21 cellular contexts compared by ENCODE assay signal in genomic region chr12:19444097-19444496, GRCh38. TPM values are rescaled to one million over a fixed set of nuclear protein-coding genes. Genes with fewer than 3 reads are reported as not detected.
DNase-seq lines count a peak whose midpoint lies in the region; ATAC-seq, FAIRE-seq and TF ChIP-seq lines count a peak whose summit lies in the region.
"Had no signal": no experiment of that assay in that cellular context is flagged by ENCODE, and none has a peak within 500 bp of the region (broad histone marks: within the 10 kb centered on the region; RNA-seq: fewer than 3 reads in every experiment).

No MANE protein-coding gene starts in this region.

- H3K36me3 ChIP-seq in keratinocyte (ENCODE audit: control insufficient read depth in 2 of 2, extremely low read depth in 1 of 2, insufficient read depth in 2 of 2, low read length in 2 of 2) (peaks cover 0 to 3% of the 10 kb centered on the region in 2 experiments), adrenal gland (replicated peaks in 1 of 2) (peaks cover 0 to 6% of the 10 kb centered on the region in 2 donors)
- H3K36me3 ChIP-seq: uterus had no signal

- H3K4me1 Mint-ChIP-seq in stimulated activated naive CD8-positive, alpha-beta T cell treated with anti-CD3 and anti-CD28 coated beads, Interleukin-15, Interleukin-2, amounts not matched to agents 100 ng/mL and 50 ng/mL, for 24 hours (ENCODE audit: low read depth) = peaks cover 77% of the 10 kb centered on the region
- H3K4me1 Mint-ChIP-seq in activated naive CD8-positive, alpha-beta T cell treated with anti-CD3 and anti-CD28 coated beads, Interleukin-2, amount 50 U/mL, for 24 hours = peaks cover 76% of the 10 kb centered on the region

- DNase-seq in stimulated activated naive CD8-positive, alpha-beta T cell treated with anti-CD3 and anti-CD28 coated beads, Interleukin-15, Interleukin-2, amounts not matched to agents 100 U/mL and 50 U/mL, for 24 hours = no peak
- no peak for DNase-seq in activated naive CD8-positive, alpha-beta T cell treated with anti-CD3 and anti-CD28 coated beads, Interleukin-2, amount 50 U/mL, for 24 hours
- DNase-seq in keratinocyte (ENCODE audit: low read depth, low spot score) (no peak), NCI-H1694 (lab: John Stamatoyannopoulos, UW) (no peak), Kasumi-1 (lab: John Stamatoyannopoulos, UW) (no peak), adrenal gland (no peak)
- DNase-seq: activated CD4-positive, alpha-beta T cell treated with anti-CD3 and anti-CD28 coated beads, Interleukin-2, amount 10 ng/mL, durations not matched to agents 7 days and 5 days; cerebellar nuclear complex; DMS153; GM23248; hippocampal formation; lower lobe of right lung; NCI-H345; occipital lobe; PC-3; uterus had no signal

- peak overlapping the region; percentile 79 for H3K4me2 ChIP-seq in keratinocyte (ENCODE audit: control insufficient read depth, extremely low read depth, insufficient read depth, low read depth, low read length)

- dilution Hi-C loops in keratinocyte (cut with MboI; ENCODE audit: extremely low pct_ligation_motif_present, low sequenced_read_pairs) = no loop called here

- no peak overlapping the region for H3K9ac ChIP-seq in keratinocyte (ENCODE audit: control insufficient read depth, extremely low read depth, insufficient read depth, low read length)
- H3K9ac ChIP-seq: GM23248 had no signal

- peaks cover 4% of the 10 kb centered on the region for H4K20me1 ChIP-seq in keratinocyte (ENCODE audit: control insufficient read depth, extremely low read depth, insufficient read depth, low read length)

- 53 to 54% (median 54%) methylated on average over 3 of the region's 3 CpGs for WGBS in adrenal gland, 4 donors

- ATAC-seq in stimulated activated naive CD8-positive, alpha-beta T cell treated with anti-CD3 and anti-CD28 coated beads, Interleukin-15, Interleukin-2, amounts not matched to agents 100 U/mL and 50 U/mL, for 24 hours = no peak
- no peak for ATAC-seq in activated naive CD8-positive, alpha-beta T cell treated with anti-CD3 and anti-CD28 coated beads, Interleukin-2, amount 50 U/mL, for 24 hours
- no peak for ATAC-seq in HG02852 (IDR thresholded peaks at IDR 0.05; ENCODE audit: unreplicated experiment)
- ATAC-seq: lower lobe of right lung, PC-3 had no signal

- H3K27ac ChIP-seq in keratinocyte (ENCODE audit: control insufficient read depth, insufficient read depth, low read length) (peak overlapping the region; percentile 61), adrenal gland (no peak overlapping the region)
- H3K27ac ChIP-seq: GM23248, HL-60, lower lobe of right lung, uterus had no signal

- H3K36me3 Mint-ChIP-seq in stimulated activated naive CD8-positive, alpha-beta T cell treated with anti-CD3 and anti-CD28 coated beads, Interleukin-15, Interleukin-2, amounts not matched to agents 100 ng/mL and 50 ng/mL, for 24 hours (ENCODE audit: low read depth) = peaks cover 39% of the 10 kb centered on the region
- H3K36me3 Mint-ChIP-seq in activated naive CD8-positive, alpha-beta T cell treated with anti-CD3 and anti-CD28 coated beads, Interleukin-2, amount 50 U/mL, for 24 hours (ENCODE audit: low read depth) = peaks cover 50% of the 10 kb centered on the region

- no peaks in the 10 kb centered on the region for H3K9me3 Mint-ChIP-seq in stimulated activated naive CD8-positive, alpha-beta T cell treated with anti-CD3 and anti-CD28 coated beads, Interleukin-15, Interleukin-2, amounts not matched to agents 100 ng/mL and 50 ng/mL, for 24 hours
- H3K9me3 Mint-ChIP-seq in activated naive CD8-positive, alpha-beta T cell treated with anti-CD3 and anti-CD28 coated beads, Interleukin-2, amount 50 U/mL, for 24 hours = no peaks in the 10 kb centered on the region

- H3K79me2 ChIP-seq in keratinocyte (ENCODE audit: control insufficient read depth, insufficient read depth, low read length) = peaks cover 91% of the 10 kb centered on the region

- H3K4me3 Mint-ChIP-seq in stimulated activated naive CD8-positive, alpha-beta T cell treated with anti-CD3 and anti-CD28 coated beads, Interleukin-15, Interleukin-2, amounts not matched to agents 100 ng/mL and 50 ng/mL, for 24 hours = peak overlapping the region; percentile 50
- H3K4me3 Mint-ChIP-seq in activated naive CD8-positive, alpha-beta T cell treated with anti-CD3 and anti-CD28 coated beads, Interleukin-2, amount 50 U/mL, for 24 hours = peak overlapping the region; percentile 53
- H3K4me3 Mint-ChIP-seq: activated CD4-positive, alpha-beta T cell treated with anti-CD3 and anti-CD28 coated beads, Interleukin-2, amount 10 ng/mL, durations not matched to agents 7 days and 5 days; T-helper 1 cell treated with Interleukin-12 subunit alpha and Interleukin-12 subunit beta and Interleukin-4 antibody, amounts not matched to agents 30 μg/mL and 1 μg/mL, for 36 hours had no signal

- TF ChIP-seq POLR2A in adrenal gland (IDR thresholded peaks at IDR 0.05) = no peak

- H2AFZ ChIP-seq in keratinocyte (ENCODE audit: control insufficient read depth, low read length) = no peak overlapping the region
- H2AFZ ChIP-seq: GM23248 had no signal

- no peaks in the 10 kb centered on the region for H3K9me3 ChIP-seq in keratinocyte (ENCODE audit: control insufficient read depth, low read depth, low read length)
- no peaks in the 10 kb centered on the region for H3K9me3 ChIP-seq in adrenal gland (replicated peaks in 1 of 3)
- H3K9me3 ChIP-seq: lower lobe of right lung, uterus had no signal

- no peaks in the 10 kb centered on the region for H3K27me3 Mint-ChIP-seq in stimulated activated naive CD8-positive, alpha-beta T cell treated with anti-CD3 and anti-CD28 coated beads, Interleukin-15, Interleukin-2, amounts not matched to agents 100 ng/mL and 50 ng/mL, for 24 hours
- H3K27me3 Mint-ChIP-seq in activated naive CD8-positive, alpha-beta T cell treated with anti-CD3 and anti-CD28 coated beads, Interleukin-2, amount 50 U/mL, for 24 hours = no peaks in the 10 kb centered on the region
- H3K27me3 Mint-ChIP-seq: activated CD4-positive, alpha-beta T cell treated with anti-CD3 and anti-CD28 coated beads, Interleukin-2, amount 10 ng/mL, durations not matched to agents 7 days and 5 days had no signal

- FAIRE-seq in keratinocyte (lab: Jason Lieb, UNC) = no peak
- FAIRE-seq: GM19239 had no signal

- intact Hi-C loops in adrenal gland (cut with DNase I) = no loop called here

- H3K4me1 ChIP-seq in keratinocyte (ENCODE audit: control insufficient read depth, extremely low read depth, insufficient read depth, low read length) = peaks cover 17% of the 10 kb centered on the region
- H3K4me1 ChIP-seq in adrenal gland (replicated peaks in 1 of 2) = peaks cover 18 to 51% of the 10 kb centered on the region in 2 donors
- H3K4me1 ChIP-seq: uterus had no signal

- H3K27me3 ChIP-seq in keratinocyte (ENCODE audit: control insufficient read depth, extremely low read depth, insufficient read depth, low read length) (no peaks in the 10 kb centered on the region), adrenal gland (no peaks in the 10 kb centered on the region)
- H3K27me3 ChIP-seq: uterus had no signal

- TF ChIP-seq CTCF in keratinocyte (optimal IDR thresholded peaks at IDR 0.05 in 1 of 3, IDR thresholded peaks at IDR 0.05 in 1 of 3, conservative IDR thresholded peaks at IDR 0.05 in 1 of 3; ENCODE audit: extremely low read depth in 1 of 3, insufficient read depth in 2 of 3, low read length in 3 of 3) (no peak), adrenal gland (IDR thresholded peaks at IDR 0.05) (no peak)

- peak overlapping the region; percentile 71 for H3K27ac Mint-ChIP-seq in stimulated activated naive CD8-positive, alpha-beta T cell treated with anti-CD3 and anti-CD28 coated beads, Interleukin-15, Interleukin-2, amounts not matched to agents 100 ng/mL and 50 ng/mL, for 24 hours
- peak overlapping the region; percentile 70 for H3K27ac Mint-ChIP-seq in activated naive CD8-positive, alpha-beta T cell treated with anti-CD3 and anti-CD28 coated beads, Interleukin-2, amount 50 U/mL, for 24 hours
- H3K27ac Mint-ChIP-seq: activated CD4-positive, alpha-beta T cell treated with anti-CD3 and anti-CD28 coated beads, Interleukin-2, amount 10 ng/mL, durations not matched to agents 7 days and 5 days had no signal

- H3K4me3 ChIP-seq in keratinocyte (ENCODE audit: control insufficient read depth in 2 of 3, extremely low read depth in 1 of 3, insufficient read depth in 2 of 3, low read depth in 1 of 3, low read length in 3 of 3) = no peak overlapping the region
- peak overlapping the region in 1 of 4 donors; percentile 8 for H3K4me3 ChIP-seq in adrenal gland
- H3K4me3 ChIP-seq: GM23248, lower lobe of right lung, uterus had no signal

- H3K9me1 ChIP-seq in keratinocyte (ENCODE audit: control insufficient read depth, extremely low read depth, insufficient read depth, low read length) = no peaks in the 10 kb centered on the region

RNA-seq across cellular contexts. Expression of gene AEBP2, which starts 4.8 kb away (rescaled TPM):
- polyA plus RNA-seq in keratinocyte (10.1 to 19.6 TPM (median 14.8 TPM) in 3 replicates), adrenal gland (10 to 100 TPM; 15.7 to 32.9 (median 20.8) TPM)
- polyA plus RNA-seq in keratinocyte (2011; ENCODE audit: low read depth) = 36.5 TPM
- 15.9 and 26.4 TPM in 2 replicates for polyA plus RNA-seq in keratinocyte (2011; cell fraction: cytosol; rRNA removed)
- polyA plus RNA-seq in keratinocyte (2011; cell fraction: nucleus; rRNA removed) = 32.0 and 32.1 TPM in 2 replicates
- 21.5 and 22.7 TPM in 2 replicates for polyA plus RNA-seq in keratinocyte (2012; ENCODE audit: low replicate concordance)
- 12.8 to 18.6 TPM (median 17.7 TPM) in 3 replicates for polyA minus RNA-seq in keratinocyte
- 8.8 TPM for polyA minus RNA-seq in keratinocyte (2011; cell fraction: cytosol; rRNA and poly(A)+ RNA removed)
- 12.9 and 34.5 TPM in 2 replicates for polyA minus RNA-seq in keratinocyte (2011; cell fraction: nucleus; rRNA and poly(A)+ RNA removed)
- 10 to 100 TPM; 22.6 to 83.1 (median 47.4) TPM for total RNA-seq in adrenal gland
